11 cellular contexts compared by ENCODE assay signal in the genomic region with DNA sequence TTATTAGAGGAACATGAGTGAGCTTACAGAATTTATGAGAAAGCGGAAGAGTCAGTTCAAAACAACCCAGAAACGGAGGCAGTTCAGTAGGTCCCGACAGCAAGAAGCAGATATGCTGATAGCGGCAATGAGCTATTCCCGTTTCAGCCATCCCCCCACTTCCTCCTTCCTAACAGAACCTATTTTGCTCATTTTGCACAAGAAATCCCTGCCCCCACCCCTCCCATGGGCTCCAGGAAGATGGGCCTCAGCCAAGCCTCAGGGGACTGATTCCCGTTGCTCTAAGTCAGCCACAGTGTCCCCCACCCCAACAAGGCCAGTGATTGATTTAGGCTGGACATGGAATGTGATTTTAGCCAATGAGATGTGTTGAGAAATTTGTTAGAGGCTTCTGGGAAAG.
DNase-seq lines count a peak whose midpoint lies in the region; ATAC-seq and TF ChIP-seq lines count a peak whose summit lies in the region.
"Had no signal": no experiment of that assay in that cellular context is flagged by ENCODE, and none has a peak within 500 bp of the region (broad histone marks: within the 10 kb centered on the region; RNA-seq: fewer than 3 reads in every experiment).

No MANE protein-coding gene starts in this region.

- H3K4me3 ChIP-seq in mucosa of descending colon, result no peak overlapping the region

- peaks cover 25% of the 10 kb centered on the region for H3K27me3 Mint-ChIP-seq in stimulated activated naive CD8-positive, alpha-beta T cell treated with anti-CD3 and anti-CD28 coated beads, Interleukin-15, Interleukin-2, amounts not matched to agents 100 ng/mL and 50 ng/mL, for 24 hours
- peaks cover 40% of the 10 kb centered on the region for H3K27me3 Mint-ChIP-seq in stimulated activated naive CD8-positive, alpha-beta T cell treated with anti-CD3 and anti-CD28 coated beads, Interleukin-15, amount 100 ng/mL, for 72 hours

- peaks cover 3% of the 10 kb centered on the region for H3K36me3 Mint-ChIP-seq in stimulated activated naive CD8-positive, alpha-beta T cell treated with anti-CD3 and anti-CD28 coated beads, Interleukin-15, Interleukin-2, amounts not matched to agents 100 ng/mL and 50 ng/mL, for 24 hours (ENCODE audit: low read depth)

- DNase-seq in stimulated activated naive CD8-positive, alpha-beta T cell treated with anti-CD3 and anti-CD28 coated beads, Interleukin-15, amount 100 ng/mL, for 72 hours, result no peak
- DNase-seq in globus pallidus (ENCODE audit: low spot score) (peak; percentile 63), mucosa of descending colon (no peak), DMS53 treated with DMSO at 0.1 percent for 48 hours (lab: John Stamatoyannopoulos, UW; ENCODE audit: unreplicated experiment) (no peak), NCI-H146 (lab: John Stamatoyannopoulos, UW) (no peak)
- no peak for DNase-seq in stimulated activated CD4-positive, alpha-beta T cell treated with anti-CD3 and anti-CD28 coated beads, Interleukin-4, amount 100 ng/mL, for 1 hour
- DNase-seq: activated naive CD4-positive, alpha-beta T cell treated with Interleukin-2 at 50 U/mL for 16 hours; NCI-H2171 treated with DMSO at 0.1 percent for 48 hours; stimulated activated CD8-positive, alpha-beta memory T cell treated with anti-CD3 and anti-CD28 coated beads, Interleukin-4, amount 100 ng/mL, for 48 hours had no signal

- no peaks in the 10 kb centered on the region for H3K36me3 ChIP-seq in mucosa of descending colon (ENCODE audit: low read depth)

- H3K27ac Mint-ChIP-seq in stimulated activated naive CD8-positive, alpha-beta T cell treated with anti-CD3 and anti-CD28 coated beads, Interleukin-15, Interleukin-2, amounts not matched to agents 100 ng/mL and 50 ng/mL, for 24 hours, result peak overlapping the region; percentile 59
- peak overlapping the region in 1 of 2 donors; percentile 52 for H3K27ac Mint-ChIP-seq in stimulated activated naive CD8-positive, alpha-beta T cell treated with anti-CD3 and anti-CD28 coated beads, Interleukin-15, amount 100 ng/mL, for 72 hours

- no peaks in the 10 kb centered on the region for H3K9me3 ChIP-seq in mucosa of descending colon

- intact Hi-C loops in mucosa of descending colon (cut with DNase I, micrococcal nuclease), result loop anchor here in 1 of 2 donors (2.0 kb wide), 1 partner anchor 27 kb away; no protein-coding TSS in a partner anchor

- TF ChIP-seq CTCF in mucosa of descending colon (IDR thresholded peaks at IDR 0.05), result no peak

- H3K4me1 Mint-ChIP-seq in stimulated activated naive CD8-positive, alpha-beta T cell treated with anti-CD3 and anti-CD28 coated beads, Interleukin-15, Interleukin-2, amounts not matched to agents 100 ng/mL and 50 ng/mL, for 24 hours (ENCODE audit: low read depth), result peaks cover 61% of the 10 kb centered on the region
- H3K4me1 Mint-ChIP-seq in stimulated activated naive CD8-positive, alpha-beta T cell treated with anti-CD3 and anti-CD28 coated beads, Interleukin-15, amount 100 ng/mL, for 72 hours, result peaks cover 47% of the 10 kb centered on the region

- ATAC-seq in stimulated activated naive CD8-positive, alpha-beta T cell treated with anti-CD3 and anti-CD28 coated beads, Interleukin-15, amount 100 ng/mL, for 72 hours, result no peak
- ATAC-seq in mucosa of descending colon (peak; percentile 13), HG03439 (IDR thresholded peaks at IDR 0.05; ENCODE audit: unreplicated experiment) (no peak)

- no peaks in the 10 kb centered on the region for H3K9me3 Mint-ChIP-seq in stimulated activated naive CD8-positive, alpha-beta T cell treated with anti-CD3 and anti-CD28 coated beads, Interleukin-15, Interleukin-2, amounts not matched to agents 100 ng/mL and 50 ng/mL, for 24 hours
- H3K9me3 Mint-ChIP-seq in stimulated activated naive CD8-positive, alpha-beta T cell treated with anti-CD3 and anti-CD28 coated beads, Interleukin-15, amount 100 ng/mL, for 72 hours, result no peaks in the 10 kb centered on the region

- peaks cover 5% of the 10 kb centered on the region for H3K4me1 ChIP-seq in mucosa of descending colon (ENCODE audit: low read depth)

- peak overlapping the region; percentile 20 for H3K4me3 Mint-ChIP-seq in stimulated activated naive CD8-positive, alpha-beta T cell treated with anti-CD3 and anti-CD28 coated beads, Interleukin-15, Interleukin-2, amounts not matched to agents 100 ng/mL and 50 ng/mL, for 24 hours
- H3K4me3 Mint-ChIP-seq in stimulated activated naive CD8-positive, alpha-beta T cell treated with anti-CD3 and anti-CD28 coated beads, Interleukin-15, amount 100 ng/mL, for 72 hours, result no peak overlapping the region
